In the genomic region with DNA sequence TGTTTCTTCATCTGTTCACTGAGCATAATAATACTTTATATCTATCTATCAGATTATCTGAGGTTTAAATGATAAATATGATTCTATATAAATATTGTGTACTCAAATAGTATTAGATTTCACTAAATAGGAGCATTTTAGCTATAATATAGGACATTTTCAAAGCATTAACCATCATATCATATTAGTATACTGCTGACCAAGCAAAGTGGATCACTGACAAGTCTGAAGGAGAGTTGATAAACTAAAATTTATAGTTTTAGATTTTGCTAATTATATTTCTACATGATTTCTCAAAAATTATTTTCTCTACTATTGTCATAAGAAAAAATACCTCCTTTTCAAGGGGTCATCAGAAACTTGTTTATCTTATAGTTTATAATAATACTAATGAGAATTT, we compare ENCODE assay signal across 7 cellular contexts.
"Had no signal": no experiment of that assay in that cellular context is flagged by ENCODE, and none has a peak within 500 bp of the region (broad histone marks: within the 10 kb centered on the region; RNA-seq: fewer than 3 reads in every experiment).

No MANE protein-coding gene starts in this region.

- H3K4me3 ChIP-seq: GM12878 had no signal

- DNase-seq: GDM1, GF-D8 had no signal

- FAIRE-seq: GM12878, GM12891, GM12892, GM18507, GM19239 had no signal

- ATAC-seq: GM12878 had no signal
